In genomic region chr22:47547881-47548630, GRCh38 we compare ENCODE assay signal across 20 cellular contexts.
DNase-seq lines count a peak whose midpoint lies in the region; ATAC-seq and TF ChIP-seq lines count a peak whose summit lies in the region.
"Had no signal": no experiment of that assay in that cellular context is flagged by ENCODE, and none has a peak within 500 bp of the region (broad histone marks: within the 10 kb centered on the region; RNA-seq: fewer than 3 reads in every experiment).

No MANE protein-coding gene starts in this region.

- no peak overlapping the region for H3K9ac ChIP-seq in mammary epithelial cell (ENCODE audit: insufficient read depth, low read length)

- DNase-seq in MCF 10A (ENCODE audit: unreplicated experiment) (no peak), mammary epithelial cell (no peak), endothelial cell (ENCODE audit: low spot score) (no peak), osteocyte (ENCODE audit: extremely low spot score, unreplicated experiment) (peak; percentile 76), NCI-H1694 (lab: John Stamatoyannopoulos, UW) (no peak), D341Med (ENCODE audit: low spot score) (no peak)
- DNase-seq in CD4-positive, alpha-beta T cell = no peak
- DNase-seq: EL, GOT3, HCEC 1CT, KBM-7, NCI-H1092 treated with DMSO at 0.1 percent for 48 hours, NCI-H146, NCI-H2081 treated with DMSO at 0.1 percent for 48 hours, NCI-H2171 treated with DMSO at 0.1 percent for 48 hours, NCI-H446, NCI-H526, Right ventricle myocardium superior had no signal

- ATAC-seq in CD4-positive, alpha-beta T cell (ENCODE audit: poor library complexity) = no peak

- H3K9me3 ChIP-seq in mammary epithelial cell (replicated peaks; ENCODE audit: insufficient read depth, low read length) = peaks cover 53% of the 10 kb centered on the region
- H3K9me3 ChIP-seq in CD4-positive, alpha-beta T cell (ENCODE audit: control insufficient read depth, low read length) = no peaks in the 10 kb centered on the region

- H3K9me3 Mint-ChIP-seq in MCF 10A (ENCODE audit: unreplicated experiment) = no peaks in the 10 kb centered on the region
- peaks cover 39% of the 10 kb centered on the region for H3K9me3 Mint-ChIP-seq in endothelial cell (ENCODE audit: unreplicated experiment)
- peaks cover 48% of the 10 kb centered on the region for H3K9me3 Mint-ChIP-seq in osteocyte (ENCODE audit: unreplicated experiment)
- no peaks in the 10 kb centered on the region for H3K9me3 Mint-ChIP-seq in CD4-positive, alpha-beta T cell

- dilution Hi-C loops in mammary epithelial cell (cut with HindIII; ENCODE audit: low sequenced_read_pairs) = no loop called here

- in situ Hi-C loops in mammary epithelial cell (cut with MboI; ENCODE audit: low sequenced_read_pairs in 2 of 2) = no loop called here

- peak overlapping the region; percentile 32 for H3K27ac Mint-ChIP-seq in MCF 10A (ENCODE audit: low read depth, unreplicated experiment)
- peak overlapping the region; percentile 50 for H3K27ac Mint-ChIP-seq in endothelial cell (ENCODE audit: unreplicated experiment)
- no peak overlapping the region for H3K27ac Mint-ChIP-seq in osteocyte (ENCODE audit: unreplicated experiment)
- H3K27ac Mint-ChIP-seq in CD4-positive, alpha-beta T cell = no peak overlapping the region
- H3K27ac Mint-ChIP-seq: B cell had no signal

- peaks cover 12% of the 10 kb centered on the region for H3K27me3 Mint-ChIP-seq in MCF 10A (ENCODE audit: insufficient read depth, unreplicated experiment)
- peaks cover 8% of the 10 kb centered on the region for H3K27me3 Mint-ChIP-seq in endothelial cell (ENCODE audit: unreplicated experiment)
- H3K27me3 Mint-ChIP-seq in osteocyte (ENCODE audit: unreplicated experiment) = no peaks in the 10 kb centered on the region
- H3K27me3 Mint-ChIP-seq in CD4-positive, alpha-beta T cell = peaks cover 5% of the 10 kb centered on the region
- H3K27me3 Mint-ChIP-seq: B cell had no signal

- H4K20me1 ChIP-seq in mammary epithelial cell (ENCODE audit: insufficient read depth, low read length) = no peaks in the 10 kb centered on the region

- H3K79me2 ChIP-seq in mammary epithelial cell (ENCODE audit: insufficient read depth, low read length) = no peaks in the 10 kb centered on the region

- BruUV-seq in MCF 10A (replicated peaks; lab: Mats Ljungman, UMichigan) (no TSS peak), mammary epithelial cell (replicated peaks; lab: Mats Ljungman, UMichigan) (no TSS peak)

- intact Hi-C loops in MCF 10A (cut with micrococcal nuclease) = no loop called here
- intact Hi-C loops in mammary epithelial cell (cut with micrococcal nuclease) = no loop called here
- intact Hi-C loops in CD4-positive, alpha-beta T cell (cut with DNase I, micrococcal nuclease) = no loop called here

- H3K36me3 ChIP-seq in mammary epithelial cell (ENCODE audit: insufficient read depth, low read length) = no peaks in the 10 kb centered on the region

- H3K36me3 Mint-ChIP-seq in MCF 10A (ENCODE audit: insufficient read depth, unreplicated experiment) (no peaks in the 10 kb centered on the region), endothelial cell (ENCODE audit: low read depth, unreplicated experiment) (peaks cover 19% of the 10 kb centered on the region), osteocyte (ENCODE audit: unreplicated experiment) (no peaks in the 10 kb centered on the region)
- no peaks in the 10 kb centered on the region for H3K36me3 Mint-ChIP-seq in CD4-positive, alpha-beta T cell (ENCODE audit: low read depth)
- H3K36me3 Mint-ChIP-seq: CD14-positive monocyte had no signal

- POLR2A ChIA-PET in MCF 10A (lab: Yijun Ruan, JAX) = no interaction called here
- POLR2A ChIA-PET in CD4-positive, alpha-beta T cell (lab: Charles Lee) = no interaction called here

- no peak overlapping the region for H3K4me2 ChIP-seq in mammary epithelial cell (ENCODE audit: insufficient read depth, low read depth, low read length)

- no peak overlapping the region for H2AFZ ChIP-seq in mammary epithelial cell (ENCODE audit: low read depth, low read length)

- H3K4me3 ChIP-seq in mammary epithelial cell (replicated peaks in 1 of 3; ENCODE audit: insufficient read depth in 1 of 3, low read depth in 2 of 3, low read length in 3 of 3) = no peak overlapping the region

- TF ChIP-seq CTCF in MCF 10A (IDR thresholded peaks at IDR 0.05; ENCODE audit: unreplicated experiment) (no peak), mammary epithelial cell (conservative IDR thresholded peaks at IDR 0.05 in 1 of 2, IDR thresholded peaks at IDR 0.05 in 1 of 2; ENCODE audit: extremely low read depth in 1 of 2, insufficient read depth in 1 of 2, low read depth in 1 of 2, low read length in 2 of 2) (no peak), endothelial cell (IDR thresholded peaks at IDR 0.05; ENCODE audit: unreplicated experiment) (no peak), osteocyte (IDR thresholded peaks at IDR 0.05) (no peak)
- no peak for TF ChIP-seq CTCF in CD4-positive, alpha-beta T cell (IDR thresholded peaks at IDR 0.05)

- H3K4me1 Mint-ChIP-seq in MCF 10A (ENCODE audit: insufficient read depth, unreplicated experiment) (no peaks in the 10 kb centered on the region), endothelial cell (ENCODE audit: unreplicated experiment) (no peaks in the 10 kb centered on the region), osteocyte (ENCODE audit: unreplicated experiment) (no peaks in the 10 kb centered on the region)
- no peaks in the 10 kb centered on the region for H3K4me1 Mint-ChIP-seq in CD4-positive, alpha-beta T cell (ENCODE audit: low read depth)
- H3K4me1 Mint-ChIP-seq: B cell, CD14-positive monocyte had no signal

- 77% methylated on average over 14 of the region's 19 CpGs for WGBS in mammary epithelial cell (ENCODE audit: low coverage, missing lambda C conversion rate)

- no peak overlapping the region for H3K27ac ChIP-seq in mammary epithelial cell (ENCODE audit: insufficient read depth, low read depth, low read length)
- H3K27ac ChIP-seq in CD4-positive, alpha-beta T cell (ENCODE audit: low read depth, low read length) = no peak overlapping the region

- no peaks in the 10 kb centered on the region for H3K27me3 ChIP-seq in mammary epithelial cell (ENCODE audit: insufficient read depth, low read length)
- H3K27me3 ChIP-seq in CD4-positive, alpha-beta T cell (ENCODE audit: control insufficient read depth, insufficient read depth, low read length) = no peaks in the 10 kb centered on the region

- CTCF ChIA-PET in MCF 10A (lab: Yijun Ruan, JAX) = no interaction called here
- CTCF ChIA-PET in mammary epithelial cell (lab: Charles Lee; ENCODE audit: low non-redundant PET) = no interaction called here
- CTCF ChIA-PET in CD4-positive, alpha-beta T cell (lab: Charles Lee) = no interaction called here

- H3K4me1 ChIP-seq in mammary epithelial cell (ENCODE audit: insufficient read depth, low read length) = no peaks in the 10 kb centered on the region

- no peak overlapping the region for H3K4me3 Mint-ChIP-seq in MCF 10A (ENCODE audit: unreplicated experiment)
- no peak overlapping the region for H3K4me3 Mint-ChIP-seq in endothelial cell (ENCODE audit: unreplicated experiment)
- no peak overlapping the region for H3K4me3 Mint-ChIP-seq in osteocyte (ENCODE audit: unreplicated experiment)
- H3K4me3 Mint-ChIP-seq in CD4-positive, alpha-beta T cell = no peak overlapping the region
- H3K4me3 Mint-ChIP-seq: B cell, CD14-positive monocyte had no signal

Comparison
In these comparisons a context has a peak if more than half of its experiments do, and no peak if none do; other contexts are left out.
1. H3K27ac Mint-ChIP-seq: peak in MCF 10A (single experiment) and endothelial cell (single experiment); none in osteocyte (single experiment) and CD4-positive, alpha-beta T cell (single experiment).